ENCODE assay signal across 2 cellular contexts in the genomic region with DNA sequence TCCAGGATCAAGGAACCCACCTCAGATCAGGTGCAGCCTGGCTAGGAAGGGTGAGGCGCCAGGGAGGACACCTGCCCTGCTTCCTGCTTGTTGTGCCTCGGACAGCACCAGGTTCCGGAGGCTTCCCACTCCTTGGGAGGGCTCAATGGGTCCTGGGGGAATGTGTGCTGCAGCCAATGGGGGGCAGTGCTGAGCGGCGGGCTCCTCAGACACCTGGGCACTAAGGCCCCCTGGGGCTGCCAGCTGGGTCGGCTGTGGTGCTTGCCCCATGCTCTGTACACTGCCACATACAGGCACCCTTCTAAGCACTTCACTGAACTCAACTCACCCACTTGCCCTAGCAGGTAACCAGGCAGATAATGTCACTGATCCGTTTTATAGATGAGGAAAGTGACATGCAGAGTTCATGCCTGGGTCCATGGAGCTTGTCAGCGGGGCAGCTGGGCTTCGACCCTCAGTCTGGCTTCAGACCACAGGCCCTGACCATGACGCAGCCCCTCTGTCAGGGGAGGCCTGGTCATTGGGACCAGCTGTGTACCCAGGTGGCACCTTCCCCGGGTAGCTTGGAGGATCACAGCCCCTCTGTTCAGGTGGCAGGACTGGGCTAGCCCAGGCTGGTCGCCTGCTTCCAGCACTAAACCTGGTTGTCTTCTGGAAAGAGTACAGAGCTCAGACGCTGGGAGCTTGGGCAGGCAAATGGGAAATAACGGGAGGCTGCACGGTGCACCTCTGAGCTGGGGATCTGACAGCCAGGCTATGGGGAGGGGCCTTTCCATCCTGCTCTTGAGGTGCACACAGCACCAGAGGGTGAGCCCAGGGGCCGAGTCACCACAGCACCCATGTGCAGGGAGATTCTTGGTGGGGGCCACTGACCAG.
TF ChIP-seq lines count a peak whose summit lies in the region.

No MANE protein-coding gene starts in this region.

TF ChIP-seq in A549, 52 proteins besides CTCF, POLR2A, EP300 and RAD21:
- TF ChIP-seq TFCP2L1 (CRISPR knock-in tag; IDR thresholded peaks at IDR 0.05): no peak
- no peak for TF ChIP-seq RCOR1 (IDR thresholded peaks at IDR 0.05; ENCODE audit: low read depth, low read length)
- TF ChIP-seq HOXB5 (CRISPR knock-in tag; IDR thresholded peaks at IDR 0.05): no peak
- TF ChIP-seq RARB (CRISPR knock-in tag; IDR thresholded peaks at IDR 0.05): no peak
- TF ChIP-seq REST (IDR thresholded peaks at IDR 0.05): no peak
- no peak for TF ChIP-seq RFX5 (IDR thresholded peaks at IDR 0.05)
- TF ChIP-seq MAFK (IDR thresholded peaks at IDR 0.05; ENCODE audit: partially characterized antibody): no peak
- TF ChIP-seq, protein P1, sequence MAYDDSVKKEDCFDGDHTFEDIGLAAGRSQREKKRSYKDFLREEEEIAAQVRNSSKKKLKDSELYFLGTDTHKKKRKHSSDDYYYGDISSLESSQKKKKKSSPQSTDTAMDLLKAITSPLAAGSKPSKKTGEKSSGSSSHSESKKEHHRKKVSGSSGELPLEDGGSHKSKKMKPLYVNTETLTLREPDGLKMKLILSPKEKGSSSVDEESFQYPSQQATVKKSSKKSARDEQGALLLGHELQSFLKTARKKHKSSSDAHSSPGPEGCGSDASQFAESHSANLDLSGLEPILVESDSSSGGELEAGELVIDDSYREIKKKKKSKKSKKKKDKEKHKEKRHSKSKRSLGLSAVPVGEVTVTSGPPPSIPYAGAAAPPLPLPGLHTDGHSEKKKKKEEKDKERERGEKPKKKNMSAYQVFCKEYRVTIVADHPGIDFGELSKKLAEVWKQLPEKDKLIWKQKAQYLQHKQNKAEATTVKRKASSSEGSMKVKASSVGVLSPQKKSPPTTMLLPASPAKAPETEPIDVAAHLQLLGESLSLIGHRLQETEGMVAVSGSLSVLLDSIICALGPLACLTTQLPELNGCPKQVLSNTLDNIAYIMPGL (CRISPR knock-in tag; IDR thresholded peaks at IDR 0.05; ENCODE audit: borderline replicate concordance): no peak
- no peak for TF ChIP-seq BHLHE40 (IDR thresholded peaks at IDR 0.05; ENCODE audit: low read depth, low read length)
- TF ChIP-seq CHD2 (IDR thresholded peaks at IDR 0.05; ENCODE audit: low read length, partially characterized antibody): no peak
- no peak for TF ChIP-seq SREBF2 (IDR thresholded peaks at IDR 0.05)
- no peak for TF ChIP-seq JUN (IDR thresholded peaks at IDR 0.05)
- no peak for TF ChIP-seq PBX3 (IDR thresholded peaks at IDR 0.05)
- no peak for TF ChIP-seq EHF (CRISPR knock-in tag; IDR thresholded peaks at IDR 0.05)

TF ChIP-seq in WTC11, 78 proteins besides CTCF, POLR2A, EP300 and RAD21:
- no peak for TF ChIP-seq CDX4 (CRISPR knock-in tag; IDR thresholded peaks at IDR 0.05; ENCODE audit: borderline replicate concordance)
- TF ChIP-seq, protein P2, sequence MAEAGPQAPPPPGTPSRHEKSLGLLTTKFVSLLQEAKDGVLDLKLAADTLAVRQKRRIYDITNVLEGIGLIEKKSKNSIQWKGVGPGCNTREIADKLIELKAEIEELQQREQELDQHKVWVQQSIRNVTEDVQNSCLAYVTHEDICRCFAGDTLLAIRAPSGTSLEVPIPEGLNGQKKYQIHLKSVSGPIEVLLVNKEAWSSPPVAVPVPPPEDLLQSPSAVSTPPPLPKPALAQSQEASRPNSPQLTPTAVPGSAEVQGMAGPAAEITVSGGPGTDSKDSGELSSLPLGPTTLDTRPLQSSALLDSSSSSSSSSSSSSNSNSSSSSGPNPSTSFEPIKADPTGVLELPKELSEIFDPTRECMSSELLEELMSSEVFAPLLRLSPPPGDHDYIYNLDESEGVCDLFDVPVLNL (CRISPR knock-in tag; IDR thresholded peaks at IDR 0.05; ENCODE audit: borderline replicate concordance, low read depth): no peak
